ENCODE assay signal across 8 cellular contexts in the genomic region with DNA sequence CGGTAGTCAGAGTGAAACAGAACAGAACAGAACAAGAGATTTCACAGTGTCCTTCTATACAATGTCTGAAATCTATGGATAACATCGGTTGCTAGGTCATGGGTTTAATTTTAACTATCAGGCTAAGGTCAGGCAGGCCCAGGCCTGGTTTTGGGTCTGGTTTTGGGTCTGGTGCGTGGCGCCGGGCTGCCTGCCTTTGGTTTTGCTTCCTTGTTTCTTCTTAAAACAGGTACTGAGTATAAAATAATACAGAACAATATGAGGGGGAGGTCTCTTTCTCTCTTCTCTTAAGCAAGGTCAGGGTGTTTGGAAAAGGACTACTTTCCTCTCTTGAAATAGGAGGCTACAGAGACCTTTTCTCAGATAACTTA. TPM values are rescaled to one million over a fixed set of nuclear protein-coding genes. Genes with fewer than 3 reads are reported as not detected.
DNase-seq lines count a peak whose midpoint lies in the region; ATAC-seq and TF ChIP-seq lines count a peak whose summit lies in the region.

No MANE protein-coding gene starts in this region.

- no peaks in the 10 kb centered on the region for H3K27me3 ChIP-seq in CD8-positive, alpha-beta T cell (ENCODE audit: insufficient read depth, low read length)
- no peaks in the 10 kb centered on the region for H3K27me3 ChIP-seq in Karpas-422 (ENCODE audit: low read length)

- H3K27ac ChIP-seq in CD8-positive, alpha-beta T cell (ENCODE audit: low read depth, low read length) = peak overlapping the region; percentile 75
- H3K27ac ChIP-seq in Karpas-422 (ENCODE audit: low read length) = peak overlapping the region; percentile 78

- peak overlapping the region; percentile 93 for H3K27ac Mint-ChIP-seq in CD8-positive, alpha-beta T cell
- H3K27ac Mint-ChIP-seq in effector memory CD8-positive, alpha-beta T cell = peak overlapping the region; percentile 94 to 98
- H3K27ac Mint-ChIP-seq in osteocyte (ENCODE audit: unreplicated experiment) = peak overlapping the region; percentile 84

- peak overlapping the region; percentile 84 for H3K4me3 Mint-ChIP-seq in CD8-positive, alpha-beta T cell
- peak overlapping the region; percentile 83 to 92 for H3K4me3 Mint-ChIP-seq in effector memory CD8-positive, alpha-beta T cell
- H3K4me3 Mint-ChIP-seq in osteocyte (ENCODE audit: unreplicated experiment) = peak overlapping the region; percentile 85

- peaks cover 2% of the 10 kb centered on the region for H3K27me3 Mint-ChIP-seq in CD8-positive, alpha-beta T cell (ENCODE audit: low read depth)
- peaks cover 12 to 19% of the 10 kb centered on the region in 2 donors for H3K27me3 Mint-ChIP-seq in effector memory CD8-positive, alpha-beta T cell
- H3K27me3 Mint-ChIP-seq in osteocyte (ENCODE audit: unreplicated experiment) = no peaks in the 10 kb centered on the region

- H3K36me3 Mint-ChIP-seq in CD8-positive, alpha-beta T cell = peaks cover 17% of the 10 kb centered on the region
- peaks cover 13% of the 10 kb centered on the region for H3K36me3 Mint-ChIP-seq in effector memory CD8-positive, alpha-beta T cell (ENCODE audit: insufficient read depth)
- H3K36me3 Mint-ChIP-seq in osteocyte (ENCODE audit: unreplicated experiment) = peaks cover 7% of the 10 kb centered on the region

- CTCF ChIA-PET in CD8-positive, alpha-beta T cell (lab: Charles Lee) = interaction anchor here (0.9 to 1.9 kb wide), 4 partner anchors 34 to 270 kb away, joined by 4 to 17 read pairs (median 4); no protein-coding TSS in a partner anchor

- H2AFZ ChIP-seq in Karpas-422 (ENCODE audit: low read length) = no peak overlapping the region

- POLR2A ChIA-PET in CD8-positive, alpha-beta T cell (lab: Charles Lee) = interaction anchor here (0.6 to 1.4 kb wide), 4 partner anchors 8 to 467 kb away, joined by 3 to 5 read pairs (median 4); a partner anchor contains a TSS

- peaks cover 63% of the 10 kb centered on the region for H3K4me1 Mint-ChIP-seq in CD8-positive, alpha-beta T cell (ENCODE audit: low read depth)
- peaks cover 39 to 48% of the 10 kb centered on the region in 2 donors for H3K4me1 Mint-ChIP-seq in effector memory CD8-positive, alpha-beta T cell (ENCODE audit: low read depth in 2 of 2)
- H3K4me1 Mint-ChIP-seq in osteocyte (ENCODE audit: unreplicated experiment) = peaks cover 39% of the 10 kb centered on the region

- peak overlapping the region; percentile 87 for H3K9ac ChIP-seq in Karpas-422 (ENCODE audit: low read length)

- H3K4me2 ChIP-seq in Karpas-422 (ENCODE audit: low read depth, low read length, poor library complexity, severe bottlenecking) = peak overlapping the region; percentile 88

- peaks cover 40% of the 10 kb centered on the region for H4K20me1 ChIP-seq in Karpas-422 (ENCODE audit: insufficient read depth, low read depth, low read length)

- intact Hi-C loops in CD8-positive, alpha-beta T cell (cut with DNase I, micrococcal nuclease) = loop anchor here (5.0 to 10.0 kb wide), 7 partner anchors 255 to 952 kb away; a partner anchor contains a TSS

- no peak for ATAC-seq in CD8-positive, alpha-beta T cell
- ATAC-seq in effector memory CD8-positive, alpha-beta T cell (replicated peaks) = no peak

- H3K79me2 ChIP-seq in Karpas-422 (ENCODE audit: low read length) = peaks cover 63% of the 10 kb centered on the region

- peak overlapping the region; percentile 85 for H3K4me3 ChIP-seq in CD8-positive, alpha-beta T cell (ENCODE audit: low read depth, low read length)
- H3K4me3 ChIP-seq in Karpas-422 (ENCODE audit: low read length) = peak overlapping the region; percentile 87

- H3K9me3 ChIP-seq in CD8-positive, alpha-beta T cell (ENCODE audit: low read length) = no peaks in the 10 kb centered on the region
- H3K9me3 ChIP-seq in Karpas-422 (ENCODE audit: low read length) = no peaks in the 10 kb centered on the region

- no peak for TF ChIP-seq CTCF in CD8-positive, alpha-beta T cell (IDR thresholded peaks at IDR 0.05)
- no peak for TF ChIP-seq CTCF in osteocyte (IDR thresholded peaks at IDR 0.05)

- peaks cover 55% of the 10 kb centered on the region for H3K4me1 ChIP-seq in CD8-positive, alpha-beta T cell (ENCODE audit: insufficient read depth, low read length)
- H3K4me1 ChIP-seq in Karpas-422 (ENCODE audit: low read length) = peaks cover 39% of the 10 kb centered on the region

- H3K36me3 ChIP-seq in CD8-positive, alpha-beta T cell (ENCODE audit: insufficient read depth, low read length) = peaks cover 7% of the 10 kb centered on the region
- peaks cover 19% of the 10 kb centered on the region for H3K36me3 ChIP-seq in Karpas-422 (ENCODE audit: insufficient read depth, low read length)

- H3K9me2 ChIP-seq in Karpas-422 (replicated peaks; ENCODE audit: insufficient read depth, low read length) = no peaks in the 10 kb centered on the region

- no peaks in the 10 kb centered on the region for H3K9me3 Mint-ChIP-seq in CD8-positive, alpha-beta T cell
- no peaks in the 10 kb centered on the region for H3K9me3 Mint-ChIP-seq in effector memory CD8-positive, alpha-beta T cell
- no peaks in the 10 kb centered on the region for H3K9me3 Mint-ChIP-seq in osteocyte (ENCODE audit: unreplicated experiment)

- no peak for DNase-seq in CD8-positive, alpha-beta T cell
- no peak for DNase-seq in Karpas-422
- DNase-seq in effector memory CD8-positive, alpha-beta T cell = no peak
- DNase-seq in osteocyte (ENCODE audit: extremely low spot score, unreplicated experiment) = no peak
- DNase-seq in ureter (ENCODE audit: low spot score) = no peak
- DNase-seq in NCI-H1092 (lab: John Stamatoyannopoulos, UW) = no peak
- no peak for DNase-seq in DMS79 (lab: John Stamatoyannopoulos, UW)
- DNase-seq in HUDEP-2 (lab: John Stamatoyannopoulos, UW; ENCODE audit: unreplicated experiment in 76 of 76) = no peak

RNA-seq across cellular contexts. Expression of a gene that starts 1.4 kb away (rescaled TPM):
- 10 to 100 TPM; 26.9 to 27.7 TPM for total RNA-seq in CD8-positive, alpha-beta T cell
- 18.1 and 36.3 TPM in 2 replicates for total RNA-seq in Karpas-422 (2014; rRNA removed; shearing (Covaris generic); ENCODE audit: low replicate concordance)
- total RNA-seq in osteocyte (25.1 and 26.8 TPM in 2 replicates), ureter (17.4 TPM)

RNA-seq across cellular contexts. Expression of a gene that starts 16.2 kb away (rescaled TPM):
- 10 to 100 TPM; 89.2 to 93.4 TPM for total RNA-seq in CD8-positive, alpha-beta T cell
- total RNA-seq in Karpas-422 (2014; rRNA removed; shearing (Covaris generic); ENCODE audit: low replicate concordance) = 112 and 259 TPM in 2 replicates
- total RNA-seq in osteocyte (8.4 and 10.2 TPM in 2 replicates), ureter (14.2 TPM)
